In the genomic region with DNA sequence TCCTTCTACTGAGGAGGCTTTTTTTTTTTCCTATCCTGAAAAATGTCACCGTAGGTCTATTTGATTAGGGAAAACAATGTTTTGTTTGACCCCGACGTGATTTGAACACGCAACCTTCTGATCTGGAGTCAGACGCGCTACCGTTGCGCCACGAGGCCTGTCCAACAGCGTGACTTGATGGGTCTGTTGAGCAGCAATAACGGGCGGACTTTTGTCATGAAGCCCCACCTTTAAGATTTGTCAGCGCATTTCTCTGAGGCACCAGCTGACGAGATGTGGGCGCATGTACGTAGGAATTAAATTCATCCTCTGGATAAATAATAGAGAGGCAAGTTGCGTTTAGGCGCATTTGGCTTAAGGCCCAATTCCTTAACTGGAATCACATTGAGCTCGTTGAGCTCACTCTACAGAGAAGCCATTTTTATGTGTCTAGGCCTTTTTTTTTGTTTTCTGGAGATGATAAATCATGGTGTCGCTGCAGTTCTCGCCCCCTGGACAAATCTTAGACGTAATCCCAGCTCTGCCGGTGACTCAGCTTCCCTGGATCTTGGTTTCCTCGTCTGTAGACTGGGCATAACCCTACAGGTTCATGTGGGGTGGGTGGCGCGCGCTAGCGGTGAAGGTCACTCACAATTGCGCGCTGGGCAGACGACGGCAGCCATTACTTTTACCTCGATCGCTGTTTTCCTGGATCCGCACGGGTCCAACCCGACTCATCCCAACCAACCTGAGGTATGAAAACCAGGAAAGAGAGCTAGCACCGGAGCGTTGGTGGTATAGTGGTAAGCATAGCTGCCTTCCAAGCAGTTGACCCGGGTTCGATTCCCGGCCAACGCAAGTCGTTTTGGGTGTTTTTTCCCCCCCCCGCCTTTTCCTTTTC, we compare ENCODE assay signal across 1 cellular context.
TF ChIP-seq lines count a peak whose summit lies in the region.

No MANE protein-coding gene starts in this region.

TF ChIP-seq in HepG2, 621 proteins besides CTCF, POLR2A, EP300 and RAD21 (continued from another document):
- peak; percentile 47; the same call in 1 of the 2 replicates for TF ChIP-seq ZHX2 (IDR thresholded peaks at IDR 0.05; ENCODE audit: low read depth)
- TF ChIP-seq ZHX2 (CRISPR knock-in tag; IDR thresholded peaks at IDR 0.05; ENCODE audit: borderline replicate concordance): no peak; the same call in 1 of the 2 replicates
- no peak for TF ChIP-seq NFYB (CRISPR knock-in tag; IDR thresholded peaks at IDR 0.05)
- no peak for TF ChIP-seq BCL3 (CRISPR knock-in tag; IDR thresholded peaks at IDR 0.05)
- TF ChIP-seq CBX1 (IDR thresholded peaks at IDR 0.05; ENCODE audit: low read depth): no peak
- no peak for TF ChIP-seq KLF6 (CRISPR knock-in tag; IDR thresholded peaks at IDR 0.05)
- peak; percentile 48 for TF ChIP-seq MED8 (CRISPR knock-in tag; IDR thresholded peaks at IDR 0.05; ENCODE audit: insufficient replicate concordance)
- peak; percentile 44 for TF ChIP-seq HOXA5 (CRISPR knock-in tag; IDR thresholded peaks at IDR 0.05)
- 0 out of 2 replicates have a peak, but pooled peaks have one; percentile 36 for TF ChIP-seq ZSCAN21 (CRISPR knock-in tag; IDR thresholded peaks at IDR 0.05; ENCODE audit: borderline replicate concordance)
- no peak for TF ChIP-seq SRF (IDR thresholded peaks at IDR 0.05; ENCODE audit: low read depth, low read length)
- peak; percentile 30; the same call in 1 of the 2 replicates for TF ChIP-seq CAMTA2 (CRISPR knock-in tag; IDR thresholded peaks at IDR 0.05; ENCODE audit: borderline replicate concordance)
- TF ChIP-seq KMT2A (CRISPR knock-in tag; IDR thresholded peaks at IDR 0.05): no peak
